In the genomic region with DNA sequence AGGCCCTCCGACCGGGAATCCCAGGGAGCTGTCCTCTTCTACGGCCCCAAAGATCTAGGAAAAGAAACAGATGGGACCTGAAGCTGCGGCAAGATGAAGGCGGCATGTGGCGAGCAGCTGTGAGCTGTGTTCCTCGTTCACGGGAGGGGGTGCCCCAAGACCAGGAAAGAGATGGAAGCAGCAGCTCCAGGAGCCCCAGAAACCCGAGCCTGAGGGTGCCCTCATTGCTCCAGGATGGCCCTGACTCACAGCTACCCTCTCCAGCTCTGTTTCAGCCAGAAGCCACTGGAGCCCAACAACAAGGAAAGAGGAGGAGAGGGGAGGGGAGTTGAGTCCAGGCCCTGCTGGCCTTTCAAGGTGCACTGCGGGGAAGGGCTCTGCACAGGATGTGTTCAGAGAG, we compare ENCODE assay signal across 20 cellular contexts. TPM values are rescaled to one million over a fixed set of nuclear protein-coding genes. Genes with fewer than 3 reads are reported as not detected.
DNase-seq lines count a peak whose midpoint lies in the region; ATAC-seq lines count a peak whose summit lies in the region.
"Had no signal": no experiment of that assay in that cellular context is flagged by ENCODE, and none has a peak within 500 bp of the region (broad histone marks: within the 10 kb centered on the region; RNA-seq: fewer than 3 reads in every experiment).

No MANE protein-coding gene starts in this region.

- H3K4me3 Mint-ChIP-seq in activated T-cell treated with anti-CD3 and anti-CD28 coated beads, Interleukin-2, amount 50 U/mL, for 24 hours, result no peak overlapping the region
- H3K4me3 Mint-ChIP-seq in T-cell, result peak overlapping the region in 1 of 3 donors; percentile 72
- H3K4me3 Mint-ChIP-seq in stimulated activated effector memory CD8-positive, alpha-beta T cell treated with anti-CD3 and anti-CD28 coated beads, Interleukin-12 subunit alpha, Interleukin-12 subunit beta, amount 100 ng/mL, for 72 hours, result no peak overlapping the region
- H3K4me3 Mint-ChIP-seq: central memory CD8-positive, alpha-beta T cell; natural killer cell had no signal

- H3K4me1 Mint-ChIP-seq in activated T-cell treated with anti-CD3 and anti-CD28 coated beads, Interleukin-2, amount 50 U/mL, for 24 hours (ENCODE audit: low read depth), result peaks cover 66% of the 10 kb centered on the region
- peaks cover 47 to 81% (median 59%) of the 10 kb centered on the region in 3 donors for H3K4me1 Mint-ChIP-seq in T-cell
- peaks cover 48% of the 10 kb centered on the region for H3K4me1 Mint-ChIP-seq in stimulated activated effector memory CD8-positive, alpha-beta T cell treated with anti-CD3 and anti-CD28 coated beads, Interleukin-12 subunit alpha, Interleukin-12 subunit beta, amount 100 ng/mL, for 72 hours

- H3K27ac Mint-ChIP-seq in activated T-cell treated with anti-CD3 and anti-CD28 coated beads, Interleukin-2, amount 50 U/mL, for 24 hours, result peak overlapping the region; percentile 83
- peak overlapping the region; percentile 94 to 96 for H3K27ac Mint-ChIP-seq in T-cell
- peak overlapping the region; percentile 85 for H3K27ac Mint-ChIP-seq in stimulated activated effector memory CD8-positive, alpha-beta T cell treated with anti-CD3 and anti-CD28 coated beads, Interleukin-12 subunit alpha, Interleukin-12 subunit beta, amount 100 ng/mL, for 72 hours

- no peaks in the 10 kb centered on the region for H3K9me3 Mint-ChIP-seq in activated T-cell treated with anti-CD3 and anti-CD28 coated beads, Interleukin-2, amount 50 U/mL, for 24 hours
- H3K9me3 Mint-ChIP-seq in T-cell, result no peaks in the 10 kb centered on the region
- H3K9me3 Mint-ChIP-seq in stimulated activated effector memory CD8-positive, alpha-beta T cell treated with anti-CD3 and anti-CD28 coated beads, Interleukin-12 subunit alpha, Interleukin-12 subunit beta, amount 100 ng/mL, for 72 hours, result no peaks in the 10 kb centered on the region
- H3K9me3 Mint-ChIP-seq: central memory CD8-positive, alpha-beta T cell; natural killer cell had no signal

- POLR2A ChIA-PET in T-cell (lab: Charles Lee), result interaction anchor here (0.7 kb wide), 2 partner anchors 87 to 134 kb away, joined by 4 to 6 read pairs; a partner anchor contains a TSS

- ATAC-seq in T-cell (replicated peaks in 1 of 4) (no peak), GM21529 (IDR thresholded peaks at IDR 0.05; ENCODE audit: unreplicated experiment) (no peak), HG03095 (IDR thresholded peaks at IDR 0.05; ENCODE audit: unreplicated experiment) (no peak)
- no peak for ATAC-seq in stimulated activated effector memory CD8-positive, alpha-beta T cell treated with anti-CD3 and anti-CD28 coated beads, Interleukin-12 subunit alpha, Interleukin-12 subunit beta, amount 100 ng/mL, for 72 hours
- ATAC-seq: activated CD4-positive, CD25-positive, alpha-beta regulatory T cell treated with anti-CD3 and anti-CD28 coated beads, Interleukin-2, amount 50 U/mL, for 24 hours; GM12878; left colon; natural killer cell had no signal

- no peaks in the 10 kb centered on the region for H3K27me3 Mint-ChIP-seq in activated T-cell treated with anti-CD3 and anti-CD28 coated beads, Interleukin-2, amount 50 U/mL, for 24 hours
- H3K27me3 Mint-ChIP-seq in T-cell, result no peaks in the 10 kb centered on the region
- H3K27me3 Mint-ChIP-seq: central memory CD8-positive, alpha-beta T cell had no signal

- H3K36me3 Mint-ChIP-seq in activated T-cell treated with anti-CD3 and anti-CD28 coated beads, Interleukin-2, amount 50 U/mL, for 24 hours (ENCODE audit: low read depth), result peaks cover 99% of the 10 kb centered on the region
- peaks cover 40% of the 10 kb centered on the region for H3K36me3 Mint-ChIP-seq in T-cell
- peaks cover 99% of the 10 kb centered on the region for H3K36me3 Mint-ChIP-seq in stimulated activated effector memory CD8-positive, alpha-beta T cell treated with anti-CD3 and anti-CD28 coated beads, Interleukin-12 subunit alpha, Interleukin-12 subunit beta, amount 100 ng/mL, for 72 hours
- H3K36me3 Mint-ChIP-seq: natural killer cell had no signal

- DNase-seq in activated T-cell treated with anti-CD3 and anti-CD28 coated beads, Interleukin-2, amount 50 U/mL, for 24 hours, result no peak
- DNase-seq in activated T-cell treated with anti-CD3 and anti-CD28 coated beads for 4 hours (no peak), T-cell (no peak), brain pericyte (ENCODE audit: low read depth, low spot score) (peak; percentile 59), AML-193 (lab: John Stamatoyannopoulos, UW) (no peak)
- no peak for DNase-seq in stimulated activated effector memory CD8-positive, alpha-beta T cell treated with anti-CD3 and anti-CD28 coated beads, Interleukin-12 subunit alpha, Interleukin-12 subunit beta, amount 100 ng/mL, for 72 hours (ENCODE audit: low spot score in 2 of 2)
- DNase-seq: activated CD8-positive, alpha-beta memory T cell treated with anti-CD3 and anti-CD28 coated beads, Interleukin-2, amount 50 U/mL, for 4 hours; activated gamma-delta T cell treated with Interleukin-2 at 50 U/mL for 16 hours; anterior cingulate cortex; KBM-7; left colon; mesenchymal stem cell; natural killer cell; NCI-H2029; sigmoid colon had no signal

- CTCF ChIA-PET in T-cell (lab: Charles Lee), result interaction anchor here (0.6 to 2.5 kb wide), 4 partner anchors 31 to 75 kb away, joined by 3 to 20 read pairs (median 3); no protein-coding TSS in a partner anchor

RNA-seq across cellular contexts. Expression of a gene that starts 23.7 kb away (rescaled TPM):
- 100 to 1,000 TPM; 253 to 388 (median 299) TPM for total RNA-seq in T-cell

RNA-seq across cellular contexts. Expression of a gene that starts 41.4 kb away (rescaled TPM):
- total RNA-seq in T-cell, result 100 to 1,000 TPM in 3 of 5 donors, 10 to 100 TPM in 2; 45.3 to 113 (median 109) TPM
